Comparison of ENCODE assay signal across 12 cellular contexts in genomic region chr22:19289475-19290161, GRCh38. TPM values are rescaled to one million over a fixed set of nuclear protein-coding genes. Genes with fewer than 3 reads are reported as not detected.
DNase-seq lines count a peak whose midpoint lies in the region; ATAC-seq and TF ChIP-seq lines count a peak whose summit lies in the region.
"Had no signal": no experiment of that assay in that cellular context is flagged by ENCODE, and none has a peak within 500 bp of the region (broad histone marks: within the 10 kb centered on the region; RNA-seq: fewer than 3 reads in every experiment).

No MANE protein-coding gene starts in this region.

- no peak overlapping the region for H3K4me3 ChIP-seq in RWPE2 (ENCODE audit: severe bottlenecking)
- H3K4me3 ChIP-seq in smooth muscle cell: no peak overlapping the region

- DNase-seq in activated T-cell treated with anti-CD3 and anti-CD28 coated beads, Interleukin-2, amount 50 U/mL, for 48 hours: peak; percentile 31 to 32
- DNase-seq in activated T-cell treated with anti-CD3 and anti-CD28 coated beads, Interleukin-2, amount 50 U/mL, for 1 hour: no peak
- DNase-seq in RWPE2 (ENCODE audit: low spot score) (no peak), fibroblast of peridontal ligament (ENCODE audit: extremely low read depth) (peak; percentile 61), smooth muscle cell (lab: John Stamatoyannopoulos, UW; ENCODE audit: unreplicated experiment) (no peak), posterior cingulate gyrus (no peak), ecto neural progenitor cell (ENCODE audit: low spot score) (no peak)
- DNase-seq: effector CD8-positive, alpha-beta T cell; lower lobe of right lung; stimulated activated CD4-positive, alpha-beta T cell treated with anti-CD3 and anti-CD28 coated beads, Interleukin-4, amount 100 ng/mL, for 1 hour had no signal

- peaks cover 27% of the 10 kb centered on the region for H3F3A ChIP-seq in smooth muscle cell (ENCODE audit: low read depth)

- H3K27ac ChIP-seq in RWPE2 (ENCODE audit: poor library complexity, severe bottlenecking) (peak overlapping the region; percentile 83), smooth muscle cell (ENCODE audit: low read depth) (peak overlapping the region; percentile 91)
- H3K27ac ChIP-seq: C4-2B, lower lobe of right lung had no signal

- no peak overlapping the region for H2AFZ ChIP-seq in smooth muscle cell (ENCODE audit: low read depth)

- TF ChIP-seq CTCF in RWPE2 (IDR thresholded peaks at IDR 0.05; ENCODE audit: poor library complexity, severe bottlenecking) (no peak), smooth muscle cell (IDR thresholded peaks at IDR 0.05; ENCODE audit: borderline replicate concordance, insufficient read depth, poor library complexity, severe bottlenecking) (no peak)

- H4K20me1 ChIP-seq in smooth muscle cell (ENCODE audit: low read depth): peaks cover 7% of the 10 kb centered on the region

- ATAC-seq in RWPE2 (ENCODE audit: low read depth) (0 out of 3 replicates have a peak, but pooled peaks have one; percentile 18), HG03432 (IDR thresholded peaks at IDR 0.05; ENCODE audit: unreplicated experiment) (no peak)
- ATAC-seq: lower lobe of right lung had no signal

- H3K27me3 ChIP-seq in RWPE2 (ENCODE audit: insufficient read depth, poor library complexity, severe bottlenecking) (no peaks in the 10 kb centered on the region), smooth muscle cell (ENCODE audit: low read depth) (no peaks in the 10 kb centered on the region)

- peak overlapping the region; percentile 82 for H3K9ac ChIP-seq in smooth muscle cell (ENCODE audit: low read depth)

- no peaks in the 10 kb centered on the region for H3K36me3 ChIP-seq in RWPE2 (ENCODE audit: low read depth)
- H3K36me3 ChIP-seq in smooth muscle cell (ENCODE audit: low read depth): no peaks in the 10 kb centered on the region
- H3K36me3 ChIP-seq: lower lobe of right lung had no signal

- peaks cover 31% of the 10 kb centered on the region for H3K4me1 ChIP-seq in RWPE2 (ENCODE audit: insufficient read depth, poor library complexity, severe bottlenecking)
- H3K4me1 ChIP-seq in smooth muscle cell (ENCODE audit: low read depth): peaks cover 42% of the 10 kb centered on the region

- intact Hi-C loops in posterior cingulate gyrus (cut with DNase I): loop anchor here (2.0 to 10.0 kb wide), 3 partner anchors 55 to 143 kb away; partner anchors contain the start of genes HIRA, MRPL40 and SLC25A1

- H3K4me2 ChIP-seq in smooth muscle cell: peak overlapping the region; percentile 98

- 37% methylated on average over 5 of the region's 5 CpGs for WGBS in smooth muscle cell (ENCODE audit: low lambda C conversion rate)

- H3K9me3 ChIP-seq in RWPE2 (ENCODE audit: severe bottlenecking) (no peaks in the 10 kb centered on the region), smooth muscle cell (replicated peaks; ENCODE audit: low read depth) (no peaks in the 10 kb centered on the region)
- H3K9me3 ChIP-seq: lower lobe of right lung had no signal

- no peaks in the 10 kb centered on the region for H3K79me2 ChIP-seq in smooth muscle cell (ENCODE audit: low read depth)

RNA-seq across cellular contexts. Expression of gene CLTCL1, which starts 1.9 kb away (rescaled TPM):
- 6.4 and 9.0 TPM in 2 replicates for total RNA-seq in smooth muscle cell
- 4.7 and 4.8 TPM in 2 replicates for polyA plus RNA-seq in smooth muscle cell

Comparison
In these comparisons a context has a peak if more than half of its experiments do, and no peak if none do; other contexts are left out.
1. DNase-seq: peak in activated T-cell treated with anti-CD3 and anti-CD28 coated beads, Interleukin-2, amount 50 U/mL, for 48 hours (2 of 2) and fibroblast of peridontal ligament (single experiment); none in activated T-cell treated with anti-CD3 and anti-CD28 coated beads, Interleukin-2, amount 50 U/mL, for 1 hour (single experiment), RWPE2 (single experiment), smooth muscle cell (single experiment), posterior cingulate gyrus (0 of 10) and ecto neural progenitor cell (single experiment).